In genomic region chr22:27300661-27301285, GRCh38 we compare ENCODE assay signal across 24 cellular contexts.
"Had no signal": no experiment of that assay in that cellular context is flagged by ENCODE, and none has a peak within 500 bp of the region (broad histone marks: within the 10 kb centered on the region; RNA-seq: fewer than 3 reads in every experiment).

No MANE protein-coding gene starts in this region.

- H3K4me2 ChIP-seq: hepatocyte had no signal

- H3K4me3 ChIP-seq: heart right ventricle, hepatocyte, left ventricle myocardium inferior, lung, sigmoid colon, spleen, suprapubic skin, thoracic aorta, tibial artery, upper lobe of right lung, uterus had no signal

- ATAC-seq: heart right ventricle; natural killer cell; right cardiac atrium; stimulated activated effector memory CD8-positive, alpha-beta T cell treated with anti-CD3 and anti-CD28 coated beads, Interleukin-12 subunit alpha, Interleukin-12 subunit beta, amount 100 ng/mL, for 72 hours; upper lobe of right lung had no signal

- H3K36me3 Mint-ChIP-seq: natural killer cell; stimulated activated effector memory CD8-positive, alpha-beta T cell treated with anti-CD3 and anti-CD28 coated beads, Interleukin-12 subunit alpha, Interleukin-12 subunit beta, amount 100 ng/mL, for 72 hours had no signal

- H3K79me2 ChIP-seq: hepatocyte, parathyroid adenoma had no signal

- FAIRE-seq: small intestine had no signal

- DNase-seq: heart right ventricle; islet precursor cell; left ventricle myocardium inferior; naive B cell; natural killer cell; nucleus accumbens; retina; right cardiac atrium; sigmoid colon; small intestine; spleen; stimulated activated CD4-positive, alpha-beta T cell treated with anti-CD3 and anti-CD28 coated beads, Interleukin-4, amount 100 ng/mL, for 24 hours; stimulated activated naive CD4-positive, alpha-beta T cell; tibial artery; trophoblast cell; upper lobe of right lung; uterus had no signal

- H3K4me1 Mint-ChIP-seq: natural killer cell; stimulated activated effector memory CD8-positive, alpha-beta T cell treated with anti-CD3 and anti-CD28 coated beads, Interleukin-12 subunit alpha, Interleukin-12 subunit beta, amount 100 ng/mL, for 72 hours had no signal

- H3K9me3 Mint-ChIP-seq: natural killer cell; stimulated activated naive CD8-positive, alpha-beta T cell treated with anti-CD3 and anti-CD28 coated beads, Interleukin-15, Interleukin-2, amounts not matched to agents 100 ng/mL and 50 ng/mL, for 24 hours had no signal

- H3K9me3 ChIP-seq: heart right ventricle, left ventricle myocardium inferior, sigmoid colon, spleen, suprapubic skin, thoracic aorta, tibial artery, upper lobe of right lung, uterus had no signal

- H3K4me1 ChIP-seq: parathyroid adenoma, sigmoid colon, tibial artery, upper lobe of right lung, uterus had no signal

- H3K27ac Mint-ChIP-seq: naive B cell; natural killer cell; stimulated activated effector memory CD8-positive, alpha-beta T cell treated with anti-CD3 and anti-CD28 coated beads, Interleukin-12 subunit alpha, Interleukin-12 subunit beta, amount 100 ng/mL, for 72 hours; stimulated activated naive CD8-positive, alpha-beta T cell treated with anti-CD3 and anti-CD28 coated beads, Interleukin-15, Interleukin-2, amounts not matched to agents 100 ng/mL and 50 ng/mL, for 24 hours had no signal

- H3K4me3 Mint-ChIP-seq: naive B cell; natural killer cell; stimulated activated effector memory CD8-positive, alpha-beta T cell treated with anti-CD3 and anti-CD28 coated beads, Interleukin-12 subunit alpha, Interleukin-12 subunit beta, amount 100 ng/mL, for 72 hours; stimulated activated naive CD8-positive, alpha-beta T cell treated with anti-CD3 and anti-CD28 coated beads, Interleukin-15, Interleukin-2, amounts not matched to agents 100 ng/mL and 50 ng/mL, for 24 hours had no signal

- H3K36me3 ChIP-seq: heart right ventricle, left ventricle myocardium inferior, sigmoid colon, spleen, suprapubic skin, thoracic aorta, tibial artery, upper lobe of right lung, uterus had no signal

- H3K9ac ChIP-seq: parathyroid adenoma had no signal

- H3K27me3 ChIP-seq: uterus had no signal

- H2AFZ ChIP-seq: hepatocyte, parathyroid adenoma had no signal

- H3K27ac ChIP-seq: hepatocyte, left ventricle myocardium inferior, parathyroid adenoma, sigmoid colon, spleen, suprapubic skin, thoracic aorta, tibial artery, upper lobe of right lung had no signal
